Comparison of ENCODE assay signal across 22 cellular contexts in genomic region chr2:122077771-122078170, GRCh38.
A peak's percentile ranks its signal among the peaks of the same experiment; 100 is the strongest.
DNase-seq lines count a peak whose midpoint lies in the region; TF ChIP-seq lines count a peak whose summit lies in the region.
"Had no signal": no experiment of that assay in that cellular context is flagged by ENCODE, and none has a peak within 500 bp of the region (broad histone marks: within the 10 kb centered on the region; RNA-seq: fewer than 3 reads in every experiment).

No MANE protein-coding gene starts in this region.

- CTCF ChIA-PET in A673 (lab: Charles Lee) (no interaction called here), OCI-LY7 (lab: Charles Lee; ENCODE audit: unreplicated experiment) (no interaction called here)

- peaks cover 3% of the 10 kb centered on the region for H3K9me3 Mint-ChIP-seq in glutamatergic neuron (ENCODE audit: unreplicated experiment)

- BruUV-seq in A673 (replicated peaks; lab: Mats Ljungman, UMichigan) (no TSS peak), OCI-LY7 (replicated peaks; lab: Mats Ljungman, UMichigan) (no TSS peak)

- no peaks in the 10 kb centered on the region for H3K9me2 ChIP-seq in OCI-LY7 (ENCODE audit: insufficient read depth, low read length)

- H3K4me1 ChIP-seq in A673 (ENCODE audit: insufficient read depth, low read length, poor library complexity, severe bottlenecking) = peaks cover 8% of the 10 kb centered on the region
- H3K4me1 ChIP-seq in BE2C = no peaks in the 10 kb centered on the region; the same call in 1 of the 2 replicates
- no peaks in the 10 kb centered on the region for H3K4me1 ChIP-seq in uterus
- H3K4me1 ChIP-seq in OCI-LY7 (ENCODE audit: insufficient read depth, low read length, poor library complexity, severe bottlenecking) = no peaks in the 10 kb centered on the region
- H3K4me1 ChIP-seq: SJSA1 had no signal

- H2AFZ ChIP-seq in OCI-LY7 (ENCODE audit: low read length) = no peak overlapping the region
- H2AFZ ChIP-seq: GM23248, PC-9 had no signal

- no peak overlapping the region for H3K4me2 ChIP-seq in OCI-LY7 (ENCODE audit: low read length)
- H3K4me2 ChIP-seq: PC-9 had no signal

- no peaks in the 10 kb centered on the region for H3K79me2 ChIP-seq in OCI-LY7 (ENCODE audit: insufficient read depth, low read depth, low read length)

- H3K9me3 ChIP-seq in A673 (ENCODE audit: low read depth, low read length, poor library complexity, severe bottlenecking) = no peaks in the 10 kb centered on the region
- H3K9me3 ChIP-seq in BE2C = no peaks in the 10 kb centered on the region
- no peaks in the 10 kb centered on the region for H3K9me3 ChIP-seq in uterus
- H3K9me3 ChIP-seq in OCI-LY7 (ENCODE audit: low read length) = no peaks in the 10 kb centered on the region
- H3K9me3 ChIP-seq: SJSA1 had no signal

- POLR2A ChIA-PET in A673 (lab: Charles Lee; ENCODE audit: low non-redundant PET) = no interaction called here
- POLR2A ChIA-PET in OCI-LY7 (lab: Charles Lee) = no interaction called here

- DNase-seq in A673 (ENCODE audit: low spot score) (peak; percentile 21), BE2C (peak; percentile 31), NCI-H82 (lab: John Stamatoyannopoulos, UW) (peak; percentile 99), glutamatergic neuron (no peak), uterus (no peak), OCI-LY7 (ENCODE audit: low spot score) (no peak), T1000 (lab: John Stamatoyannopoulos, UW) (no peak)
- no peak for DNase-seq in stimulated activated CD4-positive, alpha-beta T cell treated with anti-CD3 and anti-CD28 coated beads, Interleukin-2, amount 100 ng/mL, for 48 hours
- DNase-seq: CD8-positive, alpha-beta memory T cell; DMS53; H7; KBM-7; MV-4-11; NCI-H1105; NCI-H146; NCI-H2029 treated with DMSO at 0.1 percent for 48 hours; NCI-H526 treated with DMSO at 0.1 percent for 48 hours; PC-9 had no signal

- intact Hi-C loops in A673 (cut with micrococcal nuclease; ENCODE audit: unreplicated experiment) (no loop called here), uterus (cut with DNase I; ENCODE audit: low total_unique reads) (no loop called here), OCI-LY7 (cut with micrococcal nuclease; ENCODE audit: unreplicated experiment) (no loop called here)

- no peaks in the 10 kb centered on the region for H3K36me3 Mint-ChIP-seq in glutamatergic neuron (ENCODE audit: unreplicated experiment)
- H3K36me3 Mint-ChIP-seq: CD14-positive monocyte; CD8-positive, alpha-beta memory T cell had no signal

- H3K27me3 ChIP-seq in A673 (replicated peaks; ENCODE audit: insufficient read depth, low read depth, low read length, poor library complexity) (no peaks in the 10 kb centered on the region), BE2C (no peaks in the 10 kb centered on the region), uterus (no peaks in the 10 kb centered on the region)
- H3K27me3 ChIP-seq: SJSA1 had no signal

- no peaks in the 10 kb centered on the region for H4K20me1 ChIP-seq in OCI-LY7 (ENCODE audit: insufficient read depth, low read length)

- H3K4me3 Mint-ChIP-seq in glutamatergic neuron (ENCODE audit: unreplicated experiment) = peak overlapping the region; percentile 55
- H3K4me3 Mint-ChIP-seq: B cell; CD14-positive monocyte; CD8-positive, alpha-beta memory T cell had no signal

- H3K4me1 Mint-ChIP-seq in glutamatergic neuron (ENCODE audit: low read depth, unreplicated experiment) = peaks cover 20% of the 10 kb centered on the region
- H3K4me1 Mint-ChIP-seq: B cell; CD14-positive monocyte; CD8-positive, alpha-beta memory T cell had no signal

- no peak overlapping the region for H3K4me3 ChIP-seq in A673 (ENCODE audit: low read depth, low read length, poor library complexity, severe bottlenecking)
- no peak overlapping the region for H3K4me3 ChIP-seq in BE2C (ENCODE audit: low read depth, low read length)
- no peak overlapping the region for H3K4me3 ChIP-seq in uterus
- H3K4me3 ChIP-seq in OCI-LY7 (ENCODE audit: low read depth, low read length, poor library complexity, severe bottlenecking) = no peak overlapping the region
- H3K4me3 ChIP-seq: GM23248, PC-9, SJSA1 had no signal

- peak overlapping the region; percentile 25 for H3K27ac Mint-ChIP-seq in glutamatergic neuron (ENCODE audit: unreplicated experiment)
- H3K27ac Mint-ChIP-seq: B cell; CD8-positive, alpha-beta memory T cell had no signal

- H3K27ac ChIP-seq in A673 (ENCODE audit: low read depth, low read length, poor library complexity, severe bottlenecking) = no peak overlapping the region
- H3K27ac ChIP-seq in uterus = no peak overlapping the region
- H3K27ac ChIP-seq in OCI-LY7 (ENCODE audit: low read depth, low read length, poor library complexity, severe bottlenecking) = no peak overlapping the region
- H3K27ac ChIP-seq: GM23248, PC-9, SJSA1 had no signal

- TF ChIP-seq CTCF in A673 (conservative IDR thresholded peaks at IDR 0.05; ENCODE audit: low read depth, low read length) = no peak
- no peak for TF ChIP-seq CTCF in BE2C (IDR thresholded peaks at IDR 0.05; ENCODE audit: low read depth, low read length)
- no peak for TF ChIP-seq CTCF in glutamatergic neuron (IDR thresholded peaks at IDR 0.05; ENCODE audit: partially characterized antibody, unreplicated experiment)
- no peak for TF ChIP-seq CTCF in uterus (IDR thresholded peaks at IDR 0.05)
- no peak for TF ChIP-seq CTCF in OCI-LY7 (conservative IDR thresholded peaks at IDR 0.05; ENCODE audit: low read length)

- H3K36me3 ChIP-seq in A673 (ENCODE audit: insufficient read depth, low read length, poor library complexity, severe bottlenecking) = no peaks in the 10 kb centered on the region
- H3K36me3 ChIP-seq in BE2C = no peaks in the 10 kb centered on the region
- no peaks in the 10 kb centered on the region for H3K36me3 ChIP-seq in uterus
- H3K36me3 ChIP-seq in OCI-LY7 (ENCODE audit: insufficient read depth, low read length) = no peaks in the 10 kb centered on the region
- H3K36me3 ChIP-seq: SJSA1 had no signal

- TF ChIP-seq POLR2A in uterus (IDR thresholded peaks at IDR 0.05) = no peak

- peaks cover 8% of the 10 kb centered on the region for H3K27me3 Mint-ChIP-seq in glutamatergic neuron (ENCODE audit: unreplicated experiment)
- H3K27me3 Mint-ChIP-seq: B cell; CD8-positive, alpha-beta memory T cell had no signal

Comparison
In these comparisons a context has a peak if more than half of its experiments do, and no peak if none do; other contexts are left out.
1. DNase-seq: peak in A673 (single experiment), BE2C (single experiment) and NCI-H82 (single experiment); none in glutamatergic neuron (single experiment), uterus (0 of 2), OCI-LY7 (single experiment), stimulated activated CD4-positive, alpha-beta T cell treated with anti-CD3 and anti-CD28 coated beads, Interleukin-2, amount 100 ng/mL, for 48 hours (0 of 2) and T1000 (single experiment).